ENCODE assay signal across 2 cellular contexts in the genomic region with DNA sequence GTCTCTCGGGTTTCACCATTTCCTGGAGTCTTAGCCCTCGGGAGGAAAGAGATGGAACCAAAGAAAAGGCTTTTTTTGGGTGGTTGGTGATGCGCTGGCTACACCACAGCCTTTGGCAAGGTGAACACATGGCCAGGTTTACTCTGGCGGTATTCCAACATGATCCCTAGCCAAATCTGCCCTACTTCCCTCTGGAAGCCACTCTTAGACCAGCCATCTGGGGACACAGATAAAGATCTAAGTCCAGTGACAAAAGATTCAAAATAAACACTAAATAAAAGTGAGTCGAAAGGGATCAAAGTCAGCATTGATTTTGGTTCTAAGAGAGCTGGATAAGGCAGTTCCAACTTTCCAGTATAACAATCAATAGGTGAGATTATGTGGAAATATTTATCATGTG.
A peak's percentile ranks its signal among the peaks of the same experiment; 100 is the strongest.
TF ChIP-seq lines count a peak whose summit lies in the region.

No MANE protein-coding gene starts in this region.

TF ChIP-seq in liver, 16 proteins besides CTCF, POLR2A, EP300 and RAD21 (continued from another document):
- TF ChIP-seq, protein P1, sequence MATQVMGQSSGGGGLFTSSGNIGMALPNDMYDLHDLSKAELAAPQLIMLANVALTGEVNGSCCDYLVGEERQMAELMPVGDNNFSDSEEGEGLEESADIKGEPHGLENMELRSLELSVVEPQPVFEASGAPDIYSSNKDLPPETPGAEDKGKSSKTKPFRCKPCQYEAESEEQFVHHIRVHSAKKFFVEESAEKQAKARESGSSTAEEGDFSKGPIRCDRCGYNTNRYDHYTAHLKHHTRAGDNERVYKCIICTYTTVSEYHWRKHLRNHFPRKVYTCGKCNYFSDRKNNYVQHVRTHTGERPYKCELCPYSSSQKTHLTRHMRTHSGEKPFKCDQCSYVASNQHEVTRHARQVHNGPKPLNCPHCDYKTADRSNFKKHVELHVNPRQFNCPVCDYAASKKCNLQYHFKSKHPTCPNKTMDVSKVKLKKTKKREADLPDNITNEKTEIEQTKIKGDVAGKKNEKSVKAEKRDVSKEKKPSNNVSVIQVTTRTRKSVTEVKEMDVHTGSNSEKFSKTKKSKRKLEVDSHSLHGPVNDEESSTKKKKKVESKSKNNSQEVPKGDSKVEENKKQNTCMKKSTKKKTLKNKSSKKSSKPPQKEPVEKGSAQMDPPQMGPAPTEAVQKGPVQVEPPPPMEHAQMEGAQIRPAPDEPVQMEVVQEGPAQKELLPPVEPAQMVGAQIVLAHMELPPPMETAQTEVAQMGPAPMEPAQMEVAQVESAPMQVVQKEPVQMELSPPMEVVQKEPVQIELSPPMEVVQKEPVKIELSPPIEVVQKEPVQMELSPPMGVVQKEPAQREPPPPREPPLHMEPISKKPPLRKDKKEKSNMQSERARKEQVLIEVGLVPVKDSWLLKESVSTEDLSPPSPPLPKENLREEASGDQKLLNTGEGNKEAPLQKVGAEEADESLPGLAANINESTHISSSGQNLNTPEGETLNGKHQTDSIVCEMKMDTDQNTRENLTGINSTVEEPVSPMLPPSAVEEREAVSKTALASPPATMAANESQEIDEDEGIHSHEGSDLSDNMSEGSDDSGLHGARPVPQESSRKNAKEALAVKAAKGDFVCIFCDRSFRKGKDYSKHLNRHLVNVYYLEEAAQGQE (IDR thresholded peaks at IDR 0.05), result peak; percentile 11
- TF ChIP-seq JUND (IDR thresholded peaks at IDR 0.05) (peak in 1 of 2 donors; percentile 75), GABPA (IDR thresholded peaks at IDR 0.05 in 1 of 2, conservative IDR thresholded peaks at IDR 0.05 in 1 of 2) (no peak), FOXA2 (IDR thresholded peaks at IDR 0.05) (peak; percentile 86), HNF4A (conservative IDR thresholded peaks at IDR 0.05) (peak; percentile 84 to 86), TAF1 (conservative IDR thresholded peaks at IDR 0.05) (no peak), EGR1 (IDR thresholded peaks at IDR 0.05; ENCODE audit: low read depth in 2 of 2) (peak in 1 of 2 donors; percentile 78), NR2F2 (IDR thresholded peaks at IDR 0.05) (no peak)

TF ChIP-seq in HepG2, 621 proteins besides CTCF, POLR2A, EP300 and RAD21 (continued from another document):
- TF ChIP-seq, protein P2, sequence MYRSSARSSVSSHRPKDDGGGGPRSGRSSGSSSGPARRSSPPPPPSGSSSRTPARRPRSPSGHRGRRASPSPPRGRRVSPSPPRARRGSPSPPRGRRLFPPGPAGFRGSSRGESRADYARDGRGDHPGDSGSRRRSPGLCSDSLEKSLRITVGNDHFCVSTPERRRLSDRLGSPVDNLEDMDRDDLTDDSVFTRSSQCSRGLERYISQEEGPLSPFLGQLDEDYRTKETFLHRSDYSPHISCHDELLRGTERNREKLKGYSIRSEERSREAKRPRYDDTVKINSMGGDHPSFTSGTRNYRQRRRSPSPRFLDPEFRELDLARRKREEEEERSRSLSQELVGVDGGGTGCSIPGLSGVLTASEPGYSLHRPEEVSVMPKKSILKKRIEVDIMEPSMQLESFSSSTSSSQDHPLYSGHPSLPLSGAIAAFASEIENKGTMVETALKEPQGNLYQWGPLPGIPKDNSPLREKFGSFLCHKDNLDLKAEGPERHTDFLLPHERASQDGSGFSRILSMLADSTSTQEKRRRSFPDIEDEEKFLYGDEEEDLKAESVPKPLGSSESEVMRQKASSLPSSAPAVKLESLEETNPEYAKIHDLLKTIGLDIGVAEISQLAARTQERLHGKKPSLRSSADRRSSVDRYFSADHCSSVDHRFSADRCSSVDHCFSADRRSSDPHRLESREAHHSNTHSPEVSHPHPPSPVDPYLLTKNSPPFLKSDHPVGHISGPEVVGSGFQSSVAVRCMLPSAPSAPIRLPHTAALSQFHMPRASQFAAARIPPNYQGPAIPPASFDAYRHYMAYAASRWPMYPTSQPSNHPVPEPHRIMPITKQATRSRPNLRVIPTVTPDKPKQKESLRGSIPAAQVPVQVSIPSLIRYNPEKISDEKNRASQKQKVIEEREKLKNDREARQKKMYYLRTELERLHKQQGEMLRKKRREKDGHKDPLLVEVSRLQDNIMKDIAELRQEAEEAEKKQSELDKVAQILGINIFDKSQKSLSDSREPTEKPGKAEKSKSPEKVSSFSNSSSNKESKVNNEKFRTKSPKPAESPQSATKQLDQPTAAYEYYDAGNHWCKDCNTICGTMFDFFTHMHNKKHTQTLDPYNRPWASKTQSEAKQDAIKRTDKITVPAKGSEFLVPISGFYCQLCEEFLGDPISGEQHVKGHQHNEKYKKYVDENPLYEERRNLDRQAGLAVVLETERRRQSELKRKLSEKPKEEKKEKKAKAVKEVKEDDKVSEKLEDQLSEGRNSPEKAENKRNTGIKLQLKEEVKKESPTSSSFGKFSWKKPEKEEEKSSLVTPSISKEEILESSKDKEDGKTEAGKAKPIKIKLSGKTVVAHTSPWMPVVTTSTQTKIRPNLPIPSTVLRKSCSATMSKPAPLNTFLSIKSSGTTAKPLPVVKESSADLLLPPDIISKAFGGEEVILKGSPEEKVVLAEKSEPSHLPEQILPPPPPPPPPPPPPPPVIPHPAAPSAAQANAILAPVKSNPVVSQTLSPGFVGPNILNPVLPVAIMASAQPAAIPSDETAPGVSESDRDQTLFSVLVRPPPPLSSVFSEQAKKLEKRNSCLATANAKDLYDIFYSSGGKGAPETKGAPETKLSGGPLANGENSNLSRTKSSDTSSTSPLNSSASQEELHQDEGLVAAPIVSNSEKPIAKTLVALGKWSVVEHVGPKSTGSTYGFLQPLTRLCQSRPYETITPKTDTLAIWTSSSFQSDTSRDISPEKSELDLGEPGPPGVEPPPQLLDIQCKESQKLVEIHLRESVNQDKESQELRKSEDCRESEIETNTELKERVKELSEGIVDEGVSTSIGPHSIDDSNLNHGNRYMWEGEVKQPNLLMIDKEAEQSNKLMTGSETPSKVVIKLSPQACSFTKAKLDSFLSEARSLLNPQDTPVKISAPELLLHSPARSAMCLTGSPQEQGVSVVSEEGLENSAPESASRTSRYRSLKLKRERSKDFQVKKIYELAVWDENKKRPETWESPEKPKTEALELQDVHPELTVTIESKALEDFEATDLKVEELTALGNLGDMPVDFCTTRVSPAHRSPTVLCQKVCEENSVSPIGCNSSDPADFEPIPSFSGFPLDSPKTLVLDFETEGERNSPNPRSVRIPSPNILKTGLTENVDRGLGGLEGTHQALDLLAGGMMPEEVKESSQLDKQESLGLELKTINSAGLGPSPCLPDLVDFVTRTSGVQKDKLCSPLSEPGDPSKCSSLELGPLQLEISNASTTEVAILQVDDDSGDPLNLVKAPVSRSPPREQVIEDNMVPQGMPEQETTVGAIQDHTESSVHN (CRISPR knock-in tag; IDR thresholded peaks at IDR 0.05), result no peak
- TF ChIP-seq ZIK1 (CRISPR knock-in tag; IDR thresholded peaks at IDR 0.05; ENCODE audit: borderline replicate concordance, low read depth), result no peak
- no peak for TF ChIP-seq PHF20 (CRISPR knock-in tag; IDR thresholded peaks at IDR 0.05)
- TF ChIP-seq ZNF549 (CRISPR knock-in tag; IDR thresholded peaks at IDR 0.05), result no peak
- no peak for TF ChIP-seq NRL (CRISPR knock-in tag; IDR thresholded peaks at IDR 0.05; ENCODE audit: borderline replicate concordance)
- TF ChIP-seq CAMTA2 (CRISPR knock-in tag; IDR thresholded peaks at IDR 0.05; ENCODE audit: borderline replicate concordance), result no peak
